24 cellular contexts compared by ENCODE assay signal in the genomic region with DNA sequence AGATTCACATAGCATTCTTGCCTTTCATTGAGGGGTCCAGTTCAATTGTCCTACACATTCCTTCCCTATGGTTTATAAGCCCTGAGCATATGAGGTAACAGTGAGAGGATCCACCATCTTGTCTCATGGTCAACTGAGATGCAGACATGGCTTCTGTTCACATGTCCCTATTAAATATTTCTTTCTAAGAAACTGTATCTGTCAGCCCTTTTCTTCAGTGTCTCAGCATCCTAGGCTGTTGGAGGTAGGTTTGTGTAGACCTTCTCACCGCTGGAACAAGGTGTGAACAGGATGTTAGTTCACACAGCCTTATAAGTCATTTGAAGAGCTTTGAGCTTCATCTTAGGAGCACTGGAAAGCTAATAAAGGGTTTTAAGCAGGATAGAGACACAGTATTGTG.
"Had no signal": no experiment of that assay in that cellular context is flagged by ENCODE, and none has a peak within 500 bp of the region (broad histone marks: within the 10 kb centered on the region; RNA-seq: fewer than 3 reads in every experiment).

No MANE protein-coding gene starts in this region.

- H3K9me3 Mint-ChIP-seq: stimulated activated naive B cell treated with anti-CD40 and anti-IgM and Interleukin-4, amounts not matched to agents 10 μg/mL and 1 μg/mL and 100 μg/mL, for 72 hours had no signal

- H3K36me3 ChIP-seq: left ventricle myocardium inferior, neutrophil, right atrium auricular region, right lobe of liver, stomach, thyroid gland, transverse colon, upper lobe of left lung, vagina had no signal

- H3K4me1 Mint-ChIP-seq: naive B cell; stimulated activated naive B cell treated with anti-CD40 and anti-IgM and Interleukin-4, amounts not matched to agents 10 μg/mL and 1 μg/mL and 100 μg/mL, for 72 hours had no signal

- H2AFZ ChIP-seq: hepatocyte, parathyroid adenoma had no signal

- DNase-seq: islet precursor cell; left ventricle myocardium inferior; mesendoderm; naive B cell; natural killer cell; occipital lobe; right lobe of liver; stimulated activated CD4-positive, alpha-beta T cell treated with anti-CD3 and anti-CD28 coated beads, Interleukin-1b, Interleukin-23, amount 100 ng/mL, for 48 hours; stimulated activated CD4-positive, alpha-beta T cell treated with anti-CD3 and anti-CD28 coated beads, Interleukin-4, amount 100 ng/mL, for 1 hour; stimulated activated naive B cell treated with anti-CD40 and anti-IgM and Interleukin-4, amounts not matched to agents 10 μg/mL and 1 μg/mL and 100 μg/mL, for 72 hours; stimulated activated naive CD8-positive, alpha-beta T cell treated with anti-CD3 and anti-CD28 coated beads, Interleukin-15, Interleukin-2, amounts not matched to agents 100 U/mL and 50 U/mL, for 24 hours; stomach; testis; thyroid gland; transverse colon; upper lobe of left lung had no signal

- H3K27ac ChIP-seq: hepatocyte, left ventricle myocardium inferior, neutrophil, parathyroid adenoma, right atrium auricular region, right lobe of liver, stomach, testis, thyroid gland, transverse colon, upper lobe of left lung, vagina had no signal

- H3K79me2 ChIP-seq: hepatocyte, parathyroid adenoma had no signal

- ATAC-seq: natural killer cell; right lobe of liver; stimulated activated naive B cell treated with anti-CD40 and anti-IgM and Interleukin-4, amounts not matched to agents 10 μg/mL and 1 μg/mL and 100 μg/mL, for 72 hours; stimulated activated naive CD8-positive, alpha-beta T cell treated with anti-CD3 and anti-CD28 coated beads, Interleukin-15, Interleukin-2, amounts not matched to agents 100 U/mL and 50 U/mL, for 24 hours had no signal

- H3K9me3 ChIP-seq: neutrophil, right atrium auricular region, right lobe of liver, stomach, testis, thyroid gland, transverse colon, vagina had no signal

- H3K4me1 ChIP-seq: parathyroid adenoma, right atrium auricular region, right lobe of liver, stomach, testis, thyroid gland, transverse colon, vagina had no signal

- H3K4me2 ChIP-seq: hepatocyte, smooth muscle cell had no signal

- H3K9ac ChIP-seq: parathyroid adenoma had no signal

- H3K4me3 Mint-ChIP-seq: mesothelial cell of epicardium; naive B cell; natural killer cell; stimulated activated naive B cell treated with anti-CD40 and anti-IgM and Interleukin-4, amounts not matched to agents 10 μg/mL and 1 μg/mL and 100 μg/mL, for 72 hours had no signal

- H3K36me3 Mint-ChIP-seq: naive B cell; stimulated activated naive B cell treated with anti-CD40 and anti-IgM and Interleukin-4, amounts not matched to agents 10 μg/mL and 1 μg/mL and 100 μg/mL, for 72 hours had no signal

- H3K27ac Mint-ChIP-seq: mesothelial cell of epicardium; naive B cell; natural killer cell; stimulated activated naive B cell treated with anti-CD40 and anti-IgM and Interleukin-4, amounts not matched to agents 10 μg/mL and 1 μg/mL and 100 μg/mL, for 72 hours had no signal

- H3K4me3 ChIP-seq: hepatocyte, left ventricle myocardium inferior, lung, right atrium auricular region, right lobe of liver, smooth muscle cell, stomach, testis, thyroid gland, transverse colon, upper lobe of left lung, vagina had no signal

- H3K27me3 ChIP-seq: hepatocyte, neutrophil, right atrium auricular region, right lobe of liver, stomach, testis, thyroid gland, transverse colon, upper lobe of left lung, vagina had no signal
